Comparison of ENCODE assay signal across 15 cellular contexts in genomic region chr2:149490296-149490695, GRCh38.
DNase-seq lines count a peak whose midpoint lies in the region; ATAC-seq and TF ChIP-seq lines count a peak whose summit lies in the region.
"Had no signal": no experiment of that assay in that cellular context is flagged by ENCODE, and none has a peak within 500 bp of the region (broad histone marks: within the 10 kb centered on the region; RNA-seq: fewer than 3 reads in every experiment).

No MANE protein-coding gene starts in this region.

- peaks cover 4% of the 10 kb centered on the region; the same call in 1 of the 2 replicates for H3K27me3 Mint-ChIP-seq in HFFc6 (ENCODE audit: insufficient read depth)
- no peaks in the 10 kb centered on the region for H3K27me3 Mint-ChIP-seq in activated naive CD4-positive, alpha-beta T cell treated with anti-CD3 and anti-CD28 coated beads, Interleukin-2, amount 10 ng/mL, durations not matched to agents 7 days and 5 days
- H3K27me3 Mint-ChIP-seq: CD4-positive, CD25-positive, alpha-beta regulatory T cell had no signal

- H3K27me3 ChIP-seq in right lobe of liver (no peaks in the 10 kb centered on the region), body of pancreas (no peaks in the 10 kb centered on the region), H7 (ENCODE audit: control insufficient read depth, insufficient read depth, low read length) (no peaks in the 10 kb centered on the region)

- no peaks in the 10 kb centered on the region; the same call in 1 of the 2 replicates for H3K9me3 Mint-ChIP-seq in HFFc6
- H3K9me3 Mint-ChIP-seq in activated naive CD4-positive, alpha-beta T cell treated with anti-CD3 and anti-CD28 coated beads, Interleukin-2, amount 10 ng/mL, durations not matched to agents 7 days and 5 days: no peaks in the 10 kb centered on the region
- H3K9me3 Mint-ChIP-seq: stimulated activated naive CD8-positive, alpha-beta T cell treated with anti-CD3 and anti-CD28 coated beads, Interleukin-15, Interleukin-2, amounts not matched to agents 100 ng/mL and 50 ng/mL, for 24 hours had no signal

- intact Hi-C loops in right lobe of liver (cut with DNase I): no loop called here
- intact Hi-C loops in body of pancreas (cut with DNase I): no loop called here

- H3K27ac ChIP-seq in right lobe of liver: no peak overlapping the region
- no peak overlapping the region for H3K27ac ChIP-seq in body of pancreas

- ATAC-seq in right lobe of liver (peak in 3 of 4 donors; percentile 37 to 50 (median 45)), body of pancreas (no peak)
- ATAC-seq: activated CD8-positive, alpha-beta T cell treated with anti-CD3 and anti-CD28 coated beads, Interleukin-2, amount 10 ng/mL, durations not matched to agents 7 days and 5 days had no signal

- H3K36me3 ChIP-seq in right lobe of liver: no peaks in the 10 kb centered on the region
- no peaks in the 10 kb centered on the region for H3K36me3 ChIP-seq in body of pancreas (replicated peaks in 1 of 2; ENCODE audit: insufficient read depth in 1 of 2, low read depth in 2 of 2)
- H3K36me3 ChIP-seq in H7 (replicated peaks; ENCODE audit: control insufficient read depth, insufficient read depth, low read length): no peaks in the 10 kb centered on the region

- no peaks in the 10 kb centered on the region for H3K4me1 ChIP-seq in right lobe of liver
- H3K4me1 ChIP-seq in body of pancreas: no peaks in the 10 kb centered on the region

- no peak for TF ChIP-seq POLR2A in right lobe of liver (IDR thresholded peaks at IDR 0.05)
- TF ChIP-seq POLR2A in body of pancreas (IDR thresholded peaks at IDR 0.05): no peak

- no peak overlapping the region for H3K4me3 ChIP-seq in right lobe of liver
- no peak overlapping the region for H3K4me3 ChIP-seq in body of pancreas
- no peak overlapping the region for H3K4me3 ChIP-seq in H7 (ENCODE audit: insufficient read depth, low read depth, low read length)

- H3K36me3 Mint-ChIP-seq in HFFc6 (ENCODE audit: low read depth): no peaks in the 10 kb centered on the region
- no peaks in the 10 kb centered on the region for H3K36me3 Mint-ChIP-seq in activated naive CD4-positive, alpha-beta T cell treated with anti-CD3 and anti-CD28 coated beads, Interleukin-2, amount 10 ng/mL, durations not matched to agents 7 days and 5 days
- H3K36me3 Mint-ChIP-seq: activated naive CD8-positive, alpha-beta T cell; CD4-positive, CD25-positive, alpha-beta regulatory T cell had no signal

- CTCF ChIA-PET in activated naive CD4-positive, alpha-beta T cell treated with anti-CD3 and anti-CD28 coated beads, Interleukin-2, amount 10 ng/mL, durations not matched to agents 7 days and 5 days (lab: Charles Lee): no interaction called here

- H3K9me3 ChIP-seq in right lobe of liver (no peaks in the 10 kb centered on the region), body of pancreas (no peaks in the 10 kb centered on the region)

- DNase-seq in AG08395 (ENCODE audit: low spot score) (peak; percentile 70), HFFc6 (peak; percentile 59), astrocyte of the hippocampus (ENCODE audit: low read depth, low spot score) (peak; percentile 84), right lobe of liver (no peak), foreskin melanocyte (no peak), body of pancreas (no peak), H7 (no peak)
- DNase-seq in activated naive CD4-positive, alpha-beta T cell treated with anti-CD3 and anti-CD28 coated beads, Interleukin-2, amount 10 ng/mL, durations not matched to agents 7 days and 5 days: no peak
- DNase-seq: activated CD8-positive, alpha-beta T cell treated with anti-CD3 and anti-CD28 coated beads, Interleukin-2, amount 10 ng/mL, durations not matched to agents 7 days and 5 days; CD4-positive, CD25-positive, alpha-beta regulatory T cell; Kasumi-1; NCI-H524 treated with DMSO at 0.1 percent for 48 hours had no signal

- TF ChIP-seq CTCF in HFFc6 (IDR thresholded peaks at IDR 0.05): peak; percentile 40; the same call in 1 of the 2 replicates
- peak in 1 of 4 donors; percentile 19 for TF ChIP-seq CTCF in right lobe of liver (IDR thresholded peaks at IDR 0.05)
- TF ChIP-seq CTCF in body of pancreas (IDR thresholded peaks at IDR 0.05): peak in 1 of 7 experiments; percentile 10

- H3K4me3 Mint-ChIP-seq in HFFc6: peak overlapping the region; percentile 27
- H3K4me3 Mint-ChIP-seq in activated naive CD4-positive, alpha-beta T cell treated with anti-CD3 and anti-CD28 coated beads, Interleukin-2, amount 10 ng/mL, durations not matched to agents 7 days and 5 days: no peak overlapping the region
- H3K4me3 Mint-ChIP-seq: activated CD8-positive, alpha-beta T cell treated with anti-CD3 and anti-CD28 coated beads, Interleukin-2, amount 10 ng/mL, durations not matched to agents 7 days and 5 days; activated naive CD8-positive, alpha-beta T cell; CD4-positive, CD25-positive, alpha-beta regulatory T cell; H9; stimulated activated naive CD8-positive, alpha-beta T cell treated with anti-CD3 and anti-CD28 coated beads, Interleukin-15, Interleukin-2, amounts not matched to agents 100 ng/mL and 50 ng/mL, for 24 hours had no signal

- WGBS in right lobe of liver (ENCODE audit: insufficient coverage, low coverage, low lambda C conversion rate, missing lambda C conversion rate): 16% methylated on average over 3 of the region's 3 CpGs
- 1 to 7% methylated on average over 3 of the region's 3 CpGs for WGBS in body of pancreas, 2 donors

- peak overlapping the region; percentile 30; the same call in 1 of the 2 replicates for H3K27ac Mint-ChIP-seq in HFFc6
- H3K27ac Mint-ChIP-seq in activated naive CD4-positive, alpha-beta T cell treated with anti-CD3 and anti-CD28 coated beads, Interleukin-2, amount 10 ng/mL, durations not matched to agents 7 days and 5 days: no peak overlapping the region
- H3K27ac Mint-ChIP-seq: activated CD8-positive, alpha-beta T cell treated with anti-CD3 and anti-CD28 coated beads, Interleukin-2, amount 10 ng/mL, durations not matched to agents 7 days and 5 days; activated naive CD8-positive, alpha-beta T cell; CD4-positive, CD25-positive, alpha-beta regulatory T cell; stimulated activated naive CD8-positive, alpha-beta T cell treated with anti-CD3 and anti-CD28 coated beads, Interleukin-15, Interleukin-2, amounts not matched to agents 100 ng/mL and 50 ng/mL, for 24 hours had no signal

- H3K4me1 Mint-ChIP-seq in HFFc6 (ENCODE audit: low read depth): peaks cover 38% of the 10 kb centered on the region
- no peaks in the 10 kb centered on the region for H3K4me1 Mint-ChIP-seq in activated naive CD4-positive, alpha-beta T cell treated with anti-CD3 and anti-CD28 coated beads, Interleukin-2, amount 10 ng/mL, durations not matched to agents 7 days and 5 days
- H3K4me1 Mint-ChIP-seq: CD4-positive, CD25-positive, alpha-beta regulatory T cell had no signal

Comparison
In these comparisons a context has a peak if more than half of its experiments do, and no peak if none do; other contexts are left out.
1. DNase-seq: peak in AG08395 (single experiment), HFFc6 (single experiment) and astrocyte of the hippocampus (single experiment); none in right lobe of liver (0 of 3), foreskin melanocyte (single experiment), activated naive CD4-positive, alpha-beta T cell treated with anti-CD3 and anti-CD28 coated beads, Interleukin-2, amount 10 ng/mL, durations not matched to agents 7 days and 5 days (single experiment), body of pancreas (0 of 4) and H7 (single experiment).